Comparison of ENCODE assay signal across 8 cellular contexts in genomic region chr2:69306897-69307695, GRCh38.
DNase-seq lines count a peak whose midpoint lies in the region; ATAC-seq and TF ChIP-seq lines count a peak whose summit lies in the region.

No MANE protein-coding gene starts in this region.

- no TSS peak for BruUV-seq in mammary epithelial cell (replicated peaks; lab: Mats Ljungman, UMichigan)

- peak overlapping the region; percentile 93 for H3K4me2 ChIP-seq in mammary epithelial cell (ENCODE audit: insufficient read depth, low read depth, low read length)

- peaks cover 4% of the 10 kb centered on the region for H3K9me3 ChIP-seq in WERI-Rb-1 (ENCODE audit: severe bottlenecking)
- peaks cover 6% of the 10 kb centered on the region for H3K9me3 ChIP-seq in mammary epithelial cell (replicated peaks; ENCODE audit: insufficient read depth, low read length)
- peaks cover 0 to 5% (median 0%) of the 10 kb centered on the region in 3 donors for H3K9me3 ChIP-seq in skeletal muscle tissue (ENCODE audit: control insufficient read depth in 3 of 3, low read length in 3 of 3)

- intact Hi-C loops in mammary epithelial cell (cut with micrococcal nuclease) = loop anchor here (1.0 to 5.0 kb wide), 5 partner anchors 130 to 364 kb away; partner anchors contain the start of gene ANTXR1

- H3K27me3 ChIP-seq in WERI-Rb-1 (ENCODE audit: insufficient read depth, low read depth, severe bottlenecking) (no peaks in the 10 kb centered on the region), mammary epithelial cell (ENCODE audit: insufficient read depth, low read length) (no peaks in the 10 kb centered on the region), skeletal muscle tissue (ENCODE audit: control insufficient read depth in 3 of 3, insufficient read depth in 3 of 3, low read length in 3 of 3) (peaks cover 0 to 24% (median 12%) of the 10 kb centered on the region in 3 donors)

- H4K20me1 ChIP-seq in mammary epithelial cell (ENCODE audit: insufficient read depth, low read length) = no peaks in the 10 kb centered on the region

- dilution Hi-C loops in mammary epithelial cell (cut with HindIII; ENCODE audit: low sequenced_read_pairs) = no loop called here

- H3K36me3 ChIP-seq in WERI-Rb-1 (no peaks in the 10 kb centered on the region), mammary epithelial cell (ENCODE audit: insufficient read depth, low read length) (no peaks in the 10 kb centered on the region), skeletal muscle tissue (ENCODE audit: control insufficient read depth in 3 of 3, insufficient read depth in 3 of 3, low read length in 3 of 3) (no peaks in the 10 kb centered on the region)

- ATAC-seq in GM18502 (IDR thresholded peaks at IDR 0.05; ENCODE audit: poor library complexity, unreplicated experiment) = peak; percentile 89
- peak; percentile 80 for ATAC-seq in HG02938 (IDR thresholded peaks at IDR 0.05; ENCODE audit: unreplicated experiment)

- no peak overlapping the region for H3K27ac ChIP-seq in WERI-Rb-1
- H3K27ac ChIP-seq in mammary epithelial cell (ENCODE audit: insufficient read depth, low read depth, low read length) = no peak overlapping the region
- peak overlapping the region; percentile 61 for H3K27ac ChIP-seq in skeletal muscle tissue (ENCODE audit: low read depth, low read length)

- TF ChIP-seq CTCF in WERI-Rb-1 (IDR thresholded peaks at IDR 0.05; ENCODE audit: low read depth, low read length) = peak; percentile 98
- peak; percentile 75 to 84 for TF ChIP-seq CTCF in mammary epithelial cell (conservative IDR thresholded peaks at IDR 0.05 in 1 of 2, IDR thresholded peaks at IDR 0.05 in 1 of 2; ENCODE audit: extremely low read depth in 1 of 2, insufficient read depth in 1 of 2, low read depth in 1 of 2, low read length in 2 of 2)

- H3K4me1 ChIP-seq in mammary epithelial cell (ENCODE audit: insufficient read depth, low read length) (peaks cover 19% of the 10 kb centered on the region), skeletal muscle tissue (ENCODE audit: control insufficient read depth in 3 of 3, insufficient read depth in 3 of 3, low read length in 3 of 3) (peaks cover 37 to 40% (median 39%) of the 10 kb centered on the region in 3 donors)

- H3K4me3 ChIP-seq in WERI-Rb-1 (ENCODE audit: low read depth, low read length) (peak overlapping the region; percentile 61), mammary epithelial cell (replicated peaks in 1 of 3; ENCODE audit: insufficient read depth in 1 of 3, low read depth in 2 of 3, low read length in 3 of 3) (peak overlapping the region; percentile 55 to 70 (median 65)), skeletal muscle tissue (ENCODE audit: low read length in 3 of 3) (peak overlapping the region; percentile 66 to 78 (median 77))

- no peaks in the 10 kb centered on the region for H3K79me2 ChIP-seq in mammary epithelial cell (ENCODE audit: insufficient read depth, low read length)

- H3K9ac ChIP-seq in mammary epithelial cell (ENCODE audit: insufficient read depth, low read length) = no peak overlapping the region
- H3K9ac ChIP-seq in skeletal muscle tissue (ENCODE audit: low read depth in 1 of 3, low read length in 3 of 3) = peak overlapping the region; percentile 68 to 77 (median 72)

- DNase-seq in NCI-H2081 treated with DMSO at 0.1 percent for 48 hours (lab: John Stamatoyannopoulos, UW) (peak; percentile 17), WERI-Rb-1 (peak; percentile 87), mammary epithelial cell (peak; percentile 54), iPS-NIHi11 (ENCODE audit: low spot score) (peak; percentile 95), GF-D8 (lab: John Stamatoyannopoulos, UW) (no peak)

- WGBS in mammary epithelial cell (ENCODE audit: low coverage, missing lambda C conversion rate) = 5% methylated on average over 22 of the region's 58 CpGs

- CTCF ChIA-PET in mammary epithelial cell (lab: Charles Lee; ENCODE audit: low non-redundant PET) = interaction anchor here (0.5 to 0.6 kb wide), 2 partner anchors 68 to 340 kb away, joined by 3 read pairs; no protein-coding TSS in a partner anchor

- peak overlapping the region; percentile 98 for H2AFZ ChIP-seq in mammary epithelial cell (ENCODE audit: low read depth, low read length)

- in situ Hi-C loops in mammary epithelial cell (cut with MboI; ENCODE audit: low sequenced_read_pairs in 2 of 2) = loop anchor here (5.0 to 10.0 kb wide), 2 partner anchors 282 to 295 kb away; partner anchors contain the start of gene ANTXR1 (in 1 of the 2)
